ENCODE assay signal across 1 cellular context in genomic region chr17:2023692-2024571, GRCh38.
A peak's percentile ranks its signal among the peaks of the same experiment; 100 is the strongest.
TF ChIP-seq lines count a peak whose summit lies in the region.

No MANE protein-coding gene starts in this region.

TF ChIP-seq in neural cell, 6 proteins besides CTCF, POLR2A, EP300 and RAD21:
- no peak for TF ChIP-seq EZH2 (IDR thresholded peaks at IDR 0.05; ENCODE audit: borderline replicate concordance, insufficient read depth, low read length, poor library complexity, severe bottlenecking)
- peak; percentile 88 for TF ChIP-seq MXI1 (conservative IDR thresholded peaks at IDR 0.05; ENCODE audit: poor library complexity, severe bottlenecking)
- peak; percentile 40 for TF ChIP-seq POLR2AphosphoS5 (IDR thresholded peaks at IDR 0.05)
TF ChIP-seq in neural cell: peak in this region for 2.
